In genomic region chr6:145623231-145623630, GRCh38 we compare ENCODE assay signal across 20 cellular contexts.
DNase-seq lines count a peak whose midpoint lies in the region; ATAC-seq and TF ChIP-seq lines count a peak whose summit lies in the region.
"Had no signal": no experiment of that assay in that cellular context is flagged by ENCODE, and none has a peak within 500 bp of the region (broad histone marks: within the 10 kb centered on the region; RNA-seq: fewer than 3 reads in every experiment).

No MANE protein-coding gene starts in this region.

- H3K23ac ChIP-seq in trophoblast cell (ENCODE audit: low read length) = no peak overlapping the region

- no peaks in the 10 kb centered on the region for H3K36me3 ChIP-seq in trophoblast cell (ENCODE audit: control insufficient read depth in 1 of 2, insufficient read depth in 2 of 2, low read length in 2 of 2)

- no peak overlapping the region for H3K4me3 ChIP-seq in trophoblast cell (ENCODE audit: low read depth, low read length)
- H3K4me3 ChIP-seq: A549; BLaER1 treated with 17β-estradiol and CSF1 and Interleukin-3, amounts not matched to agents 10 nM and 100 nM; GM12878 had no signal

- peak; percentile 57 for DNase-seq in ELF-1 (ENCODE audit: low read depth, low spot score)
- no peak for DNase-seq in WTC11 (ENCODE audit: low spot score)
- DNase-seq in islet precursor cell = peak; percentile 76
- peak; percentile 62 to 73 for DNase-seq in trophoblast cell
- no peak for DNase-seq in GM19238 (ENCODE audit: insufficient read length, low spot score)
- DNase-seq in NCI-H2081 (lab: John Stamatoyannopoulos, UW) = no peak
- DNase-seq: AML-193; Caco-2; Calu3; CD4-positive, alpha-beta T cell; CD8-positive, alpha-beta T cell; DMS79 treated with DMSO at 0.1 percent for 48 hours; GDM1 had no signal

- CTCF ChIA-PET in WTC11 (lab: Charles Lee) = no interaction called here

- ATAC-seq in WTC11 (peak; percentile 48), HG02798 (IDR thresholded peaks at IDR 0.05; ENCODE audit: poor library complexity, unreplicated experiment) (no peak)
- ATAC-seq: A549; CD8-positive, alpha-beta T cell; GM12878 had no signal

- no peak overlapping the region for H3K9ac ChIP-seq in trophoblast cell (ENCODE audit: low read length)
- H3K9ac ChIP-seq: BLaER1 treated with 17β-estradiol and CSF1 and Interleukin-3, amounts not matched to agents 10 nM and 100 nM had no signal

- TF ChIP-seq CTCF in WTC11 (IDR thresholded peaks at IDR 0.05) = no peak

- H3K79me2 ChIP-seq in trophoblast cell (ENCODE audit: control insufficient read depth, insufficient read depth, low read length, poor library complexity) = no peaks in the 10 kb centered on the region

- no peak overlapping the region for H3K14ac ChIP-seq in trophoblast cell (ENCODE audit: low read length)

- H3K18ac ChIP-seq in trophoblast cell (ENCODE audit: low read length) = no peak overlapping the region

- no peak overlapping the region for H3K4me3 Mint-ChIP-seq in WTC11
- H3K4me3 Mint-ChIP-seq: B cell; CD4-positive, alpha-beta T cell; CD8-positive, alpha-beta T cell had no signal

- H3K27me3 Mint-ChIP-seq in WTC11 (ENCODE audit: low read depth) = no peaks in the 10 kb centered on the region
- H3K27me3 Mint-ChIP-seq: B cell; CD4-positive, alpha-beta T cell had no signal

- no peaks in the 10 kb centered on the region for H3K27me3 ChIP-seq in trophoblast cell (ENCODE audit: insufficient read depth, low read length)
- H3K27me3 ChIP-seq: BLaER1 treated with 17β-estradiol and CSF1 and Interleukin-3, amounts not matched to agents 10 nM and 100 nM had no signal

- no peak overlapping the region for H3K27ac ChIP-seq in trophoblast cell (ENCODE audit: low read depth, low read length)
- H3K27ac ChIP-seq: 22Rv1; A549; BLaER1 treated with 17β-estradiol and CSF1 and Interleukin-3, amounts not matched to agents 10 nM and 100 nM; C4-2B had no signal

- no peaks in the 10 kb centered on the region for H3K79me1 ChIP-seq in trophoblast cell (ENCODE audit: low read length)

- H2BK120ac ChIP-seq in trophoblast cell (ENCODE audit: insufficient read depth, low read length, poor library complexity) = no peak overlapping the region

- H3K9me3 Mint-ChIP-seq in WTC11 = peaks cover 7% of the 10 kb centered on the region; the same call in 1 of the 2 replicates
- H3K9me3 Mint-ChIP-seq: CD4-positive, alpha-beta T cell had no signal

- no peaks in the 10 kb centered on the region for H3K4me1 Mint-ChIP-seq in WTC11

- no peak overlapping the region for H4K12ac ChIP-seq in trophoblast cell (ENCODE audit: low read depth, low read length)

- no peaks in the 10 kb centered on the region for H3K4me1 ChIP-seq in trophoblast cell (ENCODE audit: control insufficient read depth in 1 of 2, insufficient read depth in 2 of 2, low read length in 2 of 2)
- H3K4me1 ChIP-seq: A549, Caco-2 had no signal

- no peak overlapping the region for H3K4ac ChIP-seq in trophoblast cell (ENCODE audit: low read depth, low read length)

- H3K9me3 ChIP-seq in trophoblast cell (ENCODE audit: insufficient read depth, low read depth, low read length) = no peaks in the 10 kb centered on the region
- H3K9me3 ChIP-seq: A549, Caco-2 had no signal

- H2BK5ac ChIP-seq in trophoblast cell (ENCODE audit: low read depth, low read length, poor library complexity) = no peak overlapping the region

- WGBS in trophoblast cell (ENCODE audit: extremely low coverage, insufficient coverage, insufficient read length) = no CpG with 5 or more reads among the region's 1 CpG

- no peak overlapping the region for H2AFZ ChIP-seq in trophoblast cell (ENCODE audit: insufficient read depth, low read length, poor library complexity)

- no peak overlapping the region for H3K4me2 ChIP-seq in trophoblast cell (ENCODE audit: low read length)
- H3K4me2 ChIP-seq: A549; BLaER1 treated with 17β-estradiol and CSF1 and Interleukin-3, amounts not matched to agents 10 nM and 100 nM had no signal

- no peaks in the 10 kb centered on the region for H3K36me3 Mint-ChIP-seq in WTC11

- no peak overlapping the region for H4K91ac ChIP-seq in trophoblast cell (ENCODE audit: low read depth, low read length)

- no peak overlapping the region for H3K27ac Mint-ChIP-seq in WTC11
- H3K27ac Mint-ChIP-seq: B cell; CD4-positive, alpha-beta T cell; CD8-positive, alpha-beta T cell had no signal

- POLR2A ChIA-PET in WTC11 (lab: Charles Lee) = no interaction called here

- no peak overlapping the region for H4K8ac ChIP-seq in trophoblast cell (ENCODE audit: low read depth, low read length)

- H2AK5ac ChIP-seq in trophoblast cell (ENCODE audit: low read length) = no peak overlapping the region

- H2BK12ac ChIP-seq in trophoblast cell (ENCODE audit: low read length) = no peak overlapping the region

TF ChIP-seq in WTC11, 78 proteins besides CTCF, POLR2A, EP300 and RAD21:
- TF ChIP-seq NFYB (CRISPR knock-in tag; conservative IDR thresholded peaks at IDR 0.05; ENCODE audit: low read depth) (no peak), RORB (CRISPR knock-in tag; IDR thresholded peaks at IDR 0.05) (no peak), SP1 (CRISPR knock-in tag; conservative IDR thresholded peaks at IDR 0.05) (no peak), STAT6 (CRISPR knock-in tag; conservative IDR thresholded peaks at IDR 0.05; ENCODE audit: low read depth) (no peak), E2F5 (CRISPR knock-in tag; IDR thresholded peaks at IDR 0.05) (no peak), CDX4 (CRISPR knock-in tag; IDR thresholded peaks at IDR 0.05; ENCODE audit: borderline replicate concordance) (no peak), ZBTB43 (CRISPR knock-in tag; IDR thresholded peaks at IDR 0.05) (no peak), GRHL2 (CRISPR knock-in tag; IDR thresholded peaks at IDR 0.05; ENCODE audit: insufficient replicate concordance, severe bottlenecking) (no peak), ZNF416 (CRISPR knock-in tag; IDR thresholded peaks at IDR 0.05) (no peak), ATF3 (CRISPR knock-in tag; conservative IDR thresholded peaks at IDR 0.05) (no peak), JUN (CRISPR knock-in tag; IDR thresholded peaks at IDR 0.05) (no peak), TEAD1 (CRISPR knock-in tag; IDR thresholded peaks at IDR 0.05) (no peak), NR3C1 (CRISPR knock-in tag; conservative IDR thresholded peaks at IDR 0.05; ENCODE audit: low read depth) (no peak), HMGA2 (CRISPR knock-in tag; IDR thresholded peaks at IDR 0.05) (no peak), NFATC4 (CRISPR knock-in tag; IDR thresholded peaks at IDR 0.05) (no peak)

Comparison
In these comparisons a context has a peak if more than half of its experiments do, and no peak if none do; other contexts are left out.
1. DNase-seq: peak in ELF-1 (single experiment), islet precursor cell (single experiment) and trophoblast cell (2 of 2); none in WTC11 (single experiment), GM19238 (single experiment) and NCI-H2081 (0 of 2).